Comparison of ENCODE assay signal across 12 cellular contexts in the genomic region with DNA sequence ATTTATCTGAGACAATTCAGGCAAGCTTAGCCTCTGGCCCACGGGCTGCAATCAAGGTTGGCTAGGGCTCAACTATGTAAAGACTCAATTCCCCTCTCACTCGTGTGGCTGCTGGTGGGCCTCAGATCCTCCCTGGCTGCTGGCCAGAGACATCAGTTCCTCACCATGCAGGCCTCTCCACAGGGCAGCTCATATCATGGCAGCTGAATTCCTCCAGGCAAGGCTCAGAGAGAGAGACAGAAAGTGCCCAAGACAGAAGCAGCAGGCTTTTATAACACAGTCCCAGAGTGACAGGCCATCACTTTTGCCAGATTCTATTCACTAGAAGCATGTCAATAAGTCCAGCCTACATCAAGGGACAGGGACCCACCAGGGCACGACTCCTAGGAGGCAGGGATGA.
DNase-seq lines count a peak whose midpoint lies in the region; ATAC-seq and TF ChIP-seq lines count a peak whose summit lies in the region.
"Had no signal": no experiment of that assay in that cellular context is flagged by ENCODE, and none has a peak within 500 bp of the region (broad histone marks: within the 10 kb centered on the region; RNA-seq: fewer than 3 reads in every experiment).

No MANE protein-coding gene starts in this region.

- H3K27ac ChIP-seq in skeletal muscle tissue (ENCODE audit: low read depth, low read length) = no peak overlapping the region
- H3K27ac ChIP-seq: neutrophil, SK-N-MC had no signal

- H3K36me3 Mint-ChIP-seq in brain = peaks cover 20% of the 10 kb centered on the region
- peaks cover 20% of the 10 kb centered on the region for H3K36me3 Mint-ChIP-seq in nephron progenitor cell (ENCODE audit: low read depth)

- H3K4me3 ChIP-seq in skeletal muscle tissue (ENCODE audit: low read length in 3 of 3) = no peak overlapping the region
- H3K4me3 ChIP-seq: SK-N-MC had no signal

- peaks cover 31 to 49% (median 47%) of the 10 kb centered on the region in 3 donors for H3K4me1 ChIP-seq in skeletal muscle tissue (ENCODE audit: control insufficient read depth in 3 of 3, insufficient read depth in 3 of 3, low read length in 3 of 3)

- TF ChIP-seq CTCF in brain (conservative IDR thresholded peaks at IDR 0.05) = no peak
- no peak for TF ChIP-seq CTCF in nephron progenitor cell (IDR thresholded peaks at IDR 0.05)

- no peaks in the 10 kb centered on the region for H3K9me3 ChIP-seq in skeletal muscle tissue (ENCODE audit: control insufficient read depth in 3 of 3, low read length in 3 of 3)
- H3K9me3 ChIP-seq: neutrophil had no signal

- peaks cover 5 to 11% (median 6%) of the 10 kb centered on the region in 5 experiments for H3K9me3 Mint-ChIP-seq in brain
- peaks cover 12% of the 10 kb centered on the region for H3K9me3 Mint-ChIP-seq in nephron progenitor cell

- H3K36me3 ChIP-seq in skeletal muscle tissue (ENCODE audit: control insufficient read depth in 3 of 3, insufficient read depth in 3 of 3, low read length in 3 of 3) = no peaks in the 10 kb centered on the region
- H3K36me3 ChIP-seq: neutrophil had no signal

- ATAC-seq in GM19043 (IDR thresholded peaks at IDR 0.05; ENCODE audit: low read depth, unreplicated experiment) = peak; percentile 18
- ATAC-seq in HG02798 (IDR thresholded peaks at IDR 0.05; ENCODE audit: poor library complexity, unreplicated experiment) = peak; percentile 31
- ATAC-seq: HepG2 had no signal

- H3K27me3 Mint-ChIP-seq in brain = no peaks in the 10 kb centered on the region
- peaks cover 5% of the 10 kb centered on the region for H3K27me3 Mint-ChIP-seq in nephron progenitor cell (ENCODE audit: low read depth, poor library complexity)

- H3K9ac ChIP-seq in skeletal muscle tissue (ENCODE audit: low read depth in 1 of 3, low read length in 3 of 3) = peak overlapping the region in 2 of 3 donors; percentile 29 to 45

- H3K27ac Mint-ChIP-seq in brain (peak overlapping the region in 4 of 5 experiments; percentile 39 to 97 (median 72)), nephron progenitor cell (no peak overlapping the region)

- peaks cover 70% of the 10 kb centered on the region for H3K4me1 Mint-ChIP-seq in brain
- peaks cover 62% of the 10 kb centered on the region for H3K4me1 Mint-ChIP-seq in nephron progenitor cell

- DNase-seq in NCI-H1105 treated with DMSO at 0.1 percent for 48 hours (lab: John Stamatoyannopoulos, UW) (no peak), Ammon's horn (ENCODE audit: low spot score) (no peak), nephron progenitor cell (no peak), DMS 273 treated with DMSO at 0.1 percent for 48 hours (lab: John Stamatoyannopoulos, UW) (no peak)
- DNase-seq: NCI-H345 had no signal

- no peaks in the 10 kb centered on the region for H3K27me3 ChIP-seq in skeletal muscle tissue (ENCODE audit: control insufficient read depth in 3 of 3, insufficient read depth in 3 of 3, low read length in 3 of 3)
- H3K27me3 ChIP-seq: neutrophil had no signal

- H3K4me3 Mint-ChIP-seq in brain = no peak overlapping the region
- H3K4me3 Mint-ChIP-seq in nephron progenitor cell = no peak overlapping the region
